9 cellular contexts compared by ENCODE assay signal in the genomic region with DNA sequence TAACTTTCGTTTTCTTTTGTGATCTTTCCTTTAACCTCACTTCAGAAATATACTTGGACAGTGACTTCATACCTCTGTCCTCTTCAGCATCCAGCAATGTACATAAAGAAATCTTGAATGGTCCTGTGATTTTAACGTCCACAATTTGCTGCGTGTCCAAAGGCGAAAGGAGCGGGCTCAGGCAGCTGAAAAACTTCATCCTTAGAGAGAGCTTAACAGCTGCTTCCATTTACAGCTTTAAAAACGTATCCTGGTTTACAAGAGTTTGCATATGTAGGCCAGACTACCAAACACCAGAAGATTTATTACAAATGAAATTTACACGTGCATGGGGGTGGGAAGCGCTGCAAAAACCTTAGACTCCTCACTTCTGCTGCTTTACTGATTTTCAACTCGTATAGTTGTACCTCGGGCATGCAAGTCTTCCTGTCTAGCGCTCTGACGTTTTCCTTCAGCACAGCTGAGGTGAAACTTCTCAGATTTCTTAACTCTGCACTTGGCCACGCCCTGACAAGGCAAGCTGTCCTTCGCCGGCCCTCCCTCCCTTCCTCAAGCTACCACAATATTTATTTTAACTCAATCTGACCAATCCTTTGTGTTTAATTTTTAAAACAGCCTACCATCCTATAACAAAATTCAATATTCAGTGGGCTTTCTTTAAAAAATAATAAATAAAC.
A peak's percentile ranks its signal among the peaks of the same experiment; 100 is the strongest.
DNase-seq lines count a peak whose midpoint lies in the region; ATAC-seq and TF ChIP-seq lines count a peak whose summit lies in the region.
"Had no signal": no experiment of that assay in that cellular context is flagged by ENCODE, and none has a peak within 500 bp of the region (broad histone marks: within the 10 kb centered on the region; RNA-seq: fewer than 3 reads in every experiment).

No MANE protein-coding gene starts in this region.

- H3K9me3 ChIP-seq in transverse colon: no peaks in the 10 kb centered on the region

- no peak for TF ChIP-seq POLR2A in transverse colon (IDR thresholded peaks at IDR 0.05)

- TF ChIP-seq CTCF in kidney epithelial cell (IDR thresholded peaks at IDR 0.05; ENCODE audit: insufficient read depth, low read length, poor library complexity, severe bottlenecking) (no peak), transverse colon (IDR thresholded peaks at IDR 0.05) (no peak)

- DNase-seq in DMS 273 (lab: John Stamatoyannopoulos, UW; ENCODE audit: unreplicated experiment) (peak; percentile 46), DMS 273 treated with DMSO at 0.1 percent for 48 hours (lab: John Stamatoyannopoulos, UW) (no peak), astrocyte of the hippocampus (ENCODE audit: low read depth, low spot score) (peak; percentile 7), kidney epithelial cell (ENCODE audit: low read depth) (peak; percentile 18), transverse colon (no peak), amniotic stem cell (lab: John Stamatoyannopoulos, UW) (no peak), NCI-H345 (lab: John Stamatoyannopoulos, UW) (no peak)
- DNase-seq: 8988T had no signal

- H3K27ac ChIP-seq in transverse colon: peak overlapping the region in 1 of 4 donors; percentile 40

- WGBS in transverse colon (ENCODE audit: low coverage in 1 of 2), 2 donors: 6 to 24% methylated on average over 3 to 15 of the region's 15 CpGs

- in situ Hi-C loops in transverse colon (cut with MboI; ENCODE audit: low pct_ligation_motif_present in 1 of 4, low pct_unique_long_range_greater_than_20kb in 1 of 4, low sequenced_read_pairs in 3 of 4): no loop called here

- peak overlapping the region; percentile 42 for H3K4me3 ChIP-seq in kidney epithelial cell (ENCODE audit: low read depth, low read length)
- H3K4me3 ChIP-seq in transverse colon: peak overlapping the region; percentile 1 to 33 (median 12)

- H3K36me3 ChIP-seq in kidney epithelial cell (ENCODE audit: control insufficient read depth, insufficient read depth, low read length) (no peaks in the 10 kb centered on the region), transverse colon (no peaks in the 10 kb centered on the region)

- intact Hi-C loops in transverse colon (cut with DNase I; ENCODE audit: low total_unique reads): no loop called here

- H3K27me3 ChIP-seq in kidney epithelial cell (ENCODE audit: control insufficient read depth, insufficient read depth, low read length): peaks cover 2% of the 10 kb centered on the region
- H3K27me3 ChIP-seq in transverse colon: no peaks in the 10 kb centered on the region

- H3K4me1 ChIP-seq in transverse colon: no peaks in the 10 kb centered on the region

- no peak for ATAC-seq in GM21367 (IDR thresholded peaks at IDR 0.05; ENCODE audit: unreplicated experiment)

- no peak for TF ChIP-seq EP300 in transverse colon (IDR thresholded peaks at IDR 0.05; ENCODE audit: low read depth)

Comparison
In these comparisons a context has a peak if more than half of its experiments do, and no peak if none do; other contexts are left out.
1. DNase-seq: peak in DMS 273 (single experiment), astrocyte of the hippocampus (single experiment) and kidney epithelial cell (single experiment); none in DMS 273 treated with DMSO at 0.1 percent for 48 hours (single experiment), transverse colon (single experiment), amniotic stem cell (single experiment) and NCI-H345 (single experiment).